In the genomic region with DNA sequence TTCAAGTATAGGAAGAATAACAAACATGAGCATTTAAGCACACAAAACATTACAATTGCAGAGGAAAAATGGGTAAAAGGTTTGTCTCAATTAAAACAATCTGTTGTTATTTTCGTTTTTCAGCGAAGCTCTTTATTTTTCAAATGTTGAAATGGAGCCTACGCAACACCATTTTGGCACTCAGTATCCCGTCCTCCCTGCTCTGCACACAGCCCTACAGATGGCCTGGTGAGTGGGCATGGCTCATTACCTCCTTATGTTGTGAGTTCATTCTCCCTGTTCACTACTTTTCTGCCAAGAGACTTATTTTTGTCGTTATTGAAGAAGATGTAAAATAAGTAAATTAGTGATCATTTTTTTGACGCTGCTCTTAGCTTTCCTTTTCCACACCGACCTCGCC, we compare ENCODE assay signal across 27 cellular contexts.
"Had no signal": no experiment of that assay in that cellular context is flagged by ENCODE, and none has a peak within 500 bp of the region (broad histone marks: within the 10 kb centered on the region; RNA-seq: fewer than 3 reads in every experiment).

No MANE protein-coding gene starts in this region.

- H3K27me3 ChIP-seq: heart left ventricle, pancreas, right atrium auricular region, spleen, testis, uterus had no signal

- H3K9me3 ChIP-seq: pancreas, testis, uterus had no signal

- DNase-seq: activated CD4-positive, alpha-beta T cell treated with anti-CD3 and anti-CD28 coated beads, Interleukin-2, amount 10 ng/mL, durations not matched to agents 24 days and 14 days; activated CD8-positive, alpha-beta memory T cell treated with anti-CD3 and anti-CD28 coated beads, Interleukin-2, amount 10 ng/mL, durations not matched to agents 7 days and 5 days; activated CD8-positive, alpha-beta T cell treated with anti-CD3 and anti-CD28 coated beads for 36 hours; activated effector memory CD4-positive, alpha-beta T cell treated with anti-CD3 and anti-CD28 coated beads, Interleukin-2, amount 50 U/mL, for 16 hours; activated naive CD4-positive, alpha-beta T cell treated with anti-CD3 and anti-CD28 coated beads, Interleukin-2, amount 50 U/mL, for 16 hours; activated naive CD8-positive, alpha-beta T cell treated with anti-CD3 and anti-CD28 coated beads, Interleukin-2, amount 50 U/mL, for 24 hours; activated T-cell treated with anti-CD3 and anti-CD28 coated beads for 4 hours; aorta; caudate nucleus; dermis blood vessel endothelial cell; effector CD8-positive, alpha-beta T cell; heart left ventricle; islet precursor cell; left cardiac atrium; mucosa of descending colon; nephron progenitor cell; pancreas; psoas muscle; spleen; stimulated activated CD4-positive, alpha-beta T cell treated with anti-CD3 and anti-CD28 coated beads, Interleukin-4, amount 100 ng/mL, for 1 hour; stimulated activated naive CD4-positive, alpha-beta T cell; testis; trophoblast cell; uterus had no signal

- H3K36me3 Mint-ChIP-seq: activated CD8-positive, alpha-beta memory T cell treated with anti-CD3 and anti-CD28 coated beads, Interleukin-2, amount 10 ng/mL, durations not matched to agents 7 days and 5 days; brain; memory B cell had no signal

- H3K4me1 ChIP-seq: heart left ventricle, pancreas, psoas muscle, right atrium auricular region, spleen, testis, uterus had no signal

- H3K9me3 Mint-ChIP-seq: activated CD4-positive, alpha-beta T cell treated with anti-CD3 and anti-CD28 coated beads, Interleukin-2, amount 10 ng/mL, durations not matched to agents 24 days and 14 days had no signal

- H3K27me3 Mint-ChIP-seq: activated CD4-positive, alpha-beta T cell treated with anti-CD3 and anti-CD28 coated beads, Interleukin-2, amount 10 ng/mL, durations not matched to agents 24 days and 14 days; activated CD8-positive, alpha-beta memory T cell treated with anti-CD3 and anti-CD28 coated beads, Interleukin-2, amount 10 ng/mL, durations not matched to agents 7 days and 5 days; activated naive CD8-positive, alpha-beta T cell treated with anti-CD3 and anti-CD28 coated beads, Interleukin-2, amount 50 U/mL, for 24 hours; brain; memory B cell had no signal

- H3K4me3 Mint-ChIP-seq: activated CD4-positive, alpha-beta T cell treated with anti-CD3 and anti-CD28 coated beads, Interleukin-2, amount 10 ng/mL, durations not matched to agents 24 days and 14 days; activated CD8-positive, alpha-beta memory T cell treated with anti-CD3 and anti-CD28 coated beads, Interleukin-2, amount 10 ng/mL, durations not matched to agents 7 days and 5 days; activated CD8-positive, alpha-beta T cell treated with anti-CD3 and anti-CD28 coated beads for 36 hours; activated naive CD8-positive, alpha-beta T cell treated with anti-CD3 and anti-CD28 coated beads, Interleukin-2, amount 50 U/mL, for 24 hours; brain; memory B cell; nephron progenitor cell had no signal

- H3K36me3 ChIP-seq: heart left ventricle, pancreas, right atrium auricular region, spleen, uterus had no signal

- H3K27ac ChIP-seq: heart left ventricle, pancreas, psoas muscle, right atrium auricular region, spleen, testis, uterus had no signal

- H3K27ac Mint-ChIP-seq: activated CD4-positive, alpha-beta T cell treated with anti-CD3 and anti-CD28 coated beads, Interleukin-2, amount 10 ng/mL, durations not matched to agents 24 days and 14 days; activated CD8-positive, alpha-beta memory T cell treated with anti-CD3 and anti-CD28 coated beads, Interleukin-2, amount 10 ng/mL, durations not matched to agents 7 days and 5 days; activated CD8-positive, alpha-beta T cell treated with anti-CD3 and anti-CD28 coated beads for 36 hours; activated naive CD8-positive, alpha-beta T cell treated with anti-CD3 and anti-CD28 coated beads, Interleukin-2, amount 50 U/mL, for 24 hours; brain; memory B cell had no signal

- H3K4me1 Mint-ChIP-seq: activated CD4-positive, alpha-beta T cell treated with anti-CD3 and anti-CD28 coated beads, Interleukin-2, amount 10 ng/mL, durations not matched to agents 24 days and 14 days; activated CD8-positive, alpha-beta memory T cell treated with anti-CD3 and anti-CD28 coated beads, Interleukin-2, amount 10 ng/mL, durations not matched to agents 7 days and 5 days; activated naive CD8-positive, alpha-beta T cell treated with anti-CD3 and anti-CD28 coated beads, Interleukin-2, amount 50 U/mL, for 24 hours; brain; memory B cell had no signal

- H3K4me3 ChIP-seq: heart left ventricle, mucosa of descending colon, pancreas, psoas muscle, right atrium auricular region, spleen, testis, uterus had no signal
